13 cellular contexts compared by ENCODE assay signal in genomic region chr10:31359979-31360378, GRCh38. TPM values are rescaled to one million over a fixed set of nuclear protein-coding genes. Genes with fewer than 3 reads are reported as not detected.
A peak's percentile ranks its signal among the peaks of the same experiment; 100 is the strongest.
DNase-seq lines count a peak whose midpoint lies in the region; ATAC-seq, FAIRE-seq and TF ChIP-seq lines count a peak whose summit lies in the region.
"Had no signal": no experiment of that assay in that cellular context is flagged by ENCODE, and none has a peak within 500 bp of the region (broad histone marks: within the 10 kb centered on the region; RNA-seq: fewer than 3 reads in every experiment).

No MANE protein-coding gene starts in this region.

- no peak overlapping the region for H3K27ac Mint-ChIP-seq in activated CD4-positive, alpha-beta memory T cell treated with anti-CD3 and anti-CD28 coated beads, Interleukin-2, amount 10 ng/mL, durations not matched to agents 7 days and 5 days
- H3K27ac Mint-ChIP-seq: activated B cell treated with CpG ODN at 0.5 μM for 24 hours; stimulated activated naive CD8-positive, alpha-beta T cell treated with anti-CD3 and anti-CD28 coated beads, Interleukin-15, Interleukin-2, amounts not matched to agents 100 ng/mL and 50 ng/mL, for 24 hours had no signal

- CTCF ChIA-PET in A549 (lab: Yijun Ruan, JAX) (interaction anchor here (1.0 to 1.4 kb wide), 2 partner anchors 12 to 608 kb away, joined by 3 read pairs; no protein-coding TSS in a partner anchor), HEK293 (lab: Yijun Ruan, JAX) (no interaction called here), OCI-LY7 (lab: Charles Lee; ENCODE audit: unreplicated experiment) (no interaction called here)
- CTCF ChIA-PET in activated CD4-positive, alpha-beta memory T cell treated with anti-CD3 and anti-CD28 coated beads, Interleukin-2, amount 10 ng/mL, durations not matched to agents 7 days and 5 days (lab: Charles Lee), result no interaction called here

- H3K9me3 Mint-ChIP-seq in activated CD4-positive, alpha-beta memory T cell treated with anti-CD3 and anti-CD28 coated beads, Interleukin-2, amount 10 ng/mL, durations not matched to agents 7 days and 5 days, result peaks cover 9% of the 10 kb centered on the region
- H3K9me3 Mint-ChIP-seq: activated B cell treated with CpG ODN at 0.5 μM for 24 hours; stimulated activated naive CD8-positive, alpha-beta T cell treated with anti-CD3 and anti-CD28 coated beads, Interleukin-15, Interleukin-2, amounts not matched to agents 100 ng/mL and 50 ng/mL, for 24 hours had no signal

- H3K4me1 ChIP-seq in A549 (peaks cover 22% of the 10 kb centered on the region), HEK293 (ENCODE audit: control insufficient read depth, insufficient read depth, low read length) (peaks cover 12% of the 10 kb centered on the region), OCI-LY7 (ENCODE audit: insufficient read depth, low read length, poor library complexity, severe bottlenecking) (no peaks in the 10 kb centered on the region)

- H3K4me3 ChIP-seq in A549, result no peak overlapping the region
- no peak overlapping the region for H3K4me3 ChIP-seq in HEK293 (ENCODE audit: low read depth, low read length)
- H3K4me3 ChIP-seq in fibroblast of the aortic adventitia (ENCODE audit: low read depth, low read length), result no peak overlapping the region
- H3K4me3 ChIP-seq in OCI-LY7 (ENCODE audit: low read depth, low read length, poor library complexity, severe bottlenecking), result no peak overlapping the region

- H2AFZ ChIP-seq in OCI-LY7 (ENCODE audit: low read length), result no peak overlapping the region

- POLR2A ChIA-PET in A549 (lab: Yijun Ruan, JAX) (no interaction called here), HEK293 (lab: Yijun Ruan, JAX) (no interaction called here), OCI-LY7 (lab: Charles Lee) (interaction anchor here (0.8 to 1.1 kb wide), 2 partner anchors 12 to 1633 kb away, joined by 3 read pairs; no protein-coding TSS in a partner anchor)
- POLR2A ChIA-PET in activated CD4-positive, alpha-beta memory T cell treated with anti-CD3 and anti-CD28 coated beads, Interleukin-2, amount 10 ng/mL, durations not matched to agents 7 days and 5 days (lab: Charles Lee), result no interaction called here

- no peaks in the 10 kb centered on the region for H4K20me1 ChIP-seq in OCI-LY7 (ENCODE audit: insufficient read depth, low read length)

- H3K9me2 ChIP-seq in OCI-LY7 (ENCODE audit: insufficient read depth, low read length), result no peaks in the 10 kb centered on the region

- H3K27ac ChIP-seq in A549, result no peak overlapping the region
- no peak overlapping the region for H3K27ac ChIP-seq in HEK293 (ENCODE audit: extremely low read depth, low read depth, low read length)
- no peak overlapping the region for H3K27ac ChIP-seq in OCI-LY7 (ENCODE audit: low read depth, low read length, poor library complexity, severe bottlenecking)

- no peak for ATAC-seq in A549
- no peak for ATAC-seq in GM21825 (IDR thresholded peaks at IDR 0.05; ENCODE audit: unreplicated experiment)

- no peak for TF ChIP-seq EP300 in A549 (IDR thresholded peaks at IDR 0.05)

- no peak for TF ChIP-seq RAD21 in A549 (conservative IDR thresholded peaks at IDR 0.05 in 1 of 2, IDR thresholded peaks at IDR 0.05 in 1 of 2)

- peaks cover 55% of the 10 kb centered on the region for H3K79me2 ChIP-seq in OCI-LY7 (ENCODE audit: insufficient read depth, low read depth, low read length)

- H3K9me3 ChIP-seq in A549 (no peaks in the 10 kb centered on the region), HEK293 (ENCODE audit: control insufficient read depth, insufficient read depth, low read depth, low read length) (no peaks in the 10 kb centered on the region), OCI-LY7 (ENCODE audit: low read length) (0 out of 2 replicates have a peak, but pooled peaks cover 4% of the 10 kb centered on the region)

- peak overlapping the region; percentile 47 for H3K4me2 ChIP-seq in A549
- H3K4me2 ChIP-seq in OCI-LY7 (ENCODE audit: low read length), result no peak overlapping the region

- no peak for TF ChIP-seq POLR2A in A549 (IDR thresholded peaks at IDR 0.05; ENCODE audit: low read length)

- DNase-seq in A549 (ENCODE audit: low read depth in 1 of 2, low spot score in 1 of 2), result peak in 1 of 2 experiments; percentile 32
- peak; percentile 32 for DNase-seq in NCI-H524 treated with DMSO at 0.1 percent for 48 hours (lab: John Stamatoyannopoulos, UW)
- DNase-seq in fibroblast of the aortic adventitia (ENCODE audit: low read depth), result peak; percentile 27
- DNase-seq in OCI-LY7 (ENCODE audit: low spot score), result no peak
- DNase-seq in activated CD4-positive, alpha-beta memory T cell treated with anti-CD3 and anti-CD28 coated beads, Interleukin-2, amount 10 ng/mL, durations not matched to agents 7 days and 5 days, result no peak
- no peak for DNase-seq in activated naive CD4-positive, alpha-beta T cell (lab: John Stamatoyannopoulos, UW)
- DNase-seq: activated B cell treated with CpG ODN at 0.5 μM for 24 hours; activated T-cell treated with anti-CD3 and anti-CD28 coated beads, Interleukin-2, amount 50 U/mL, for 1 hour; amniotic stem cell; foreskin melanocyte had no signal

- TF ChIP-seq CTCF in A549 (IDR thresholded peaks at IDR 0.05) (no peak), HEK293 (tag by site-specific recombination; IDR thresholded peaks at IDR 0.05) (no peak), fibroblast of the aortic adventitia (IDR thresholded peaks at IDR 0.05; ENCODE audit: insufficient read depth, low read length) (no peak), OCI-LY7 (conservative IDR thresholded peaks at IDR 0.05; ENCODE audit: low read length) (no peak)

- no peaks in the 10 kb centered on the region for H3K36me3 ChIP-seq in HEK293 (ENCODE audit: control insufficient read depth in 2 of 2, insufficient read depth in 1 of 2, low read length in 2 of 2)
- H3K36me3 ChIP-seq in OCI-LY7 (ENCODE audit: insufficient read depth, low read length), result peaks cover 36% of the 10 kb centered on the region

- H3K36me3 Mint-ChIP-seq in activated CD4-positive, alpha-beta memory T cell treated with anti-CD3 and anti-CD28 coated beads, Interleukin-2, amount 10 ng/mL, durations not matched to agents 7 days and 5 days (ENCODE audit: low read depth), result peaks cover 51% of the 10 kb centered on the region

- no TSS peak for BruUV-seq in OCI-LY7 (replicated peaks; lab: Mats Ljungman, UMichigan)

- FAIRE-seq in A549 (lab: Jason Lieb, UNC), result peak; percentile 68

- H3K4me3 Mint-ChIP-seq in activated CD4-positive, alpha-beta memory T cell treated with anti-CD3 and anti-CD28 coated beads, Interleukin-2, amount 10 ng/mL, durations not matched to agents 7 days and 5 days, result no peak overlapping the region
- H3K4me3 Mint-ChIP-seq: activated B cell treated with CpG ODN at 0.5 μM for 24 hours; stimulated activated naive CD8-positive, alpha-beta T cell treated with anti-CD3 and anti-CD28 coated beads, Interleukin-15, Interleukin-2, amounts not matched to agents 100 ng/mL and 50 ng/mL, for 24 hours had no signal

- intact Hi-C loops in OCI-LY7 (cut with micrococcal nuclease; ENCODE audit: unreplicated experiment), result no loop called here

- WGBS in A549 (ENCODE audit: missing lambda C conversion rate), result 73% methylated on average over 1 of the region's 1 CpG

- H3K27me3 Mint-ChIP-seq in activated CD4-positive, alpha-beta memory T cell treated with anti-CD3 and anti-CD28 coated beads, Interleukin-2, amount 10 ng/mL, durations not matched to agents 7 days and 5 days, result no peaks in the 10 kb centered on the region
- H3K27me3 Mint-ChIP-seq: activated B cell treated with CpG ODN at 0.5 μM for 24 hours; stimulated activated naive CD8-positive, alpha-beta T cell treated with anti-CD3 and anti-CD28 coated beads, Interleukin-15, Interleukin-2, amounts not matched to agents 100 ng/mL and 50 ng/mL, for 24 hours had no signal

- no peaks in the 10 kb centered on the region for H3K4me1 Mint-ChIP-seq in activated CD4-positive, alpha-beta memory T cell treated with anti-CD3 and anti-CD28 coated beads, Interleukin-2, amount 10 ng/mL, durations not matched to agents 7 days and 5 days

TF ChIP-seq in A549, 52 proteins besides CTCF, POLR2A, EP300 and RAD21 (continues in another document):
- TF ChIP-seq CHD2 (IDR thresholded peaks at IDR 0.05; ENCODE audit: low read length, partially characterized antibody) (no peak), PHF8 (IDR thresholded peaks at IDR 0.05; ENCODE audit: borderline replicate concordance, low read depth) (no peak), ZSCAN20 (CRISPR knock-in tag; IDR thresholded peaks at IDR 0.05) (no peak), USF2 (IDR thresholded peaks at IDR 0.05) (no peak), TP53 (CRISPR knock-in tag; IDR thresholded peaks at IDR 0.05) (no peak)

TF ChIP-seq in HEK293, 187 proteins besides CTCF, POLR2A, EP300 and RAD21:
- TF ChIP-seq PRDM6 (tag by site-specific recombination; IDR thresholded peaks at IDR 0.05) (peak; percentile 58), FEZF1 (tag by site-specific recombination; IDR thresholded peaks at IDR 0.05) (peak; percentile 57), ZXDB (tag by site-specific recombination; IDR thresholded peaks at IDR 0.05) (peak; percentile 49; the same call in 1 of the 2 replicates), IKZF3 (tag by site-specific recombination; IDR thresholded peaks at IDR 0.05) (no peak)
TF ChIP-seq in HEK293: peak in this region for 3.

RNA-seq across cellular contexts. Expression of gene ZEB1, which starts 41.0 kb away (rescaled TPM):
- polyA plus RNA-seq in A549 (2011; rRNA removed), result 22.8 and 23.8 TPM in 2 replicates
- polyA plus RNA-seq in A549 (2012; cell fraction: cytosol; rRNA removed), result 2.3 and 2.8 TPM in 2 replicates
- polyA plus RNA-seq in A549 (2012; cell fraction: nucleus; rRNA removed), result 2.7 and 3.1 TPM in 2 replicates
- polyA plus RNA-seq in A549 (2017; fragmentation: RNase III; extraction: RNeasy Plus Mini Kit Qiagen cat#74134 plus additional on column Dnase treatment), result 8.1 to 8.5 TPM (median 8.1 TPM) in 3 replicates
- polyA minus RNA-seq in A549 (2011; rRNA and poly(A)+ RNA removed), result 27.3 and 31.1 TPM in 2 replicates
- total RNA-seq in fibroblast of the aortic adventitia (ENCODE audit: low replicate concordance), result 153 and 228 TPM in 2 replicates
- 27.6 and 33.2 TPM in 2 replicates for total RNA-seq in OCI-LY7 (2014; rRNA removed; shearing (Covaris generic))
- total RNA-seq in OCI-LY7 (2022), result 41.9 and 47.7 TPM in 2 replicates
- 10 to 100 TPM; 50.4 to 51.6 TPM for total RNA-seq in activated CD4-positive, alpha-beta memory T cell treated with anti-CD3 and anti-CD28 coated beads, Interleukin-2, amount 10 ng/mL, durations not matched to agents 7 days and 5 days

Comparison
In these comparisons a context has a peak if more than half of its experiments do, and no peak if none do; other contexts are left out.
1. DNase-seq: peak in NCI-H524 treated with DMSO at 0.1 percent for 48 hours (single experiment) and fibroblast of the aortic adventitia (single experiment); none in OCI-LY7 (single experiment), activated CD4-positive, alpha-beta memory T cell treated with anti-CD3 and anti-CD28 coated beads, Interleukin-2, amount 10 ng/mL, durations not matched to agents 7 days and 5 days (single experiment) and activated naive CD4-positive, alpha-beta T cell (0 of 4).